In genomic region chr6:148538251-148539190, GRCh38 we compare ENCODE assay signal across 9 cellular contexts.
DNase-seq lines count a peak whose midpoint lies in the region; ATAC-seq and TF ChIP-seq lines count a peak whose summit lies in the region.
"Had no signal": no experiment of that assay in that cellular context is flagged by ENCODE, and none has a peak within 500 bp of the region (broad histone marks: within the 10 kb centered on the region; RNA-seq: fewer than 3 reads in every experiment).

No MANE protein-coding gene starts in this region.

- 90 to 92% methylated on average over 12 to 13 of the region's 13 CpGs for WGBS in mesodermal cell (ENCODE audit: insufficient coverage in 2 of 2), 2 experiments

- ATAC-seq in GM21737 (IDR thresholded peaks at IDR 0.05; ENCODE audit: unreplicated experiment), result no peak
- ATAC-seq in HG02759 (IDR thresholded peaks at IDR 0.05; ENCODE audit: unreplicated experiment), result no peak
- ATAC-seq: Panc1 had no signal

- H3K27ac ChIP-seq in dorsolateral prefrontal cortex, result peak overlapping the region; percentile 63 to 98 (median 93)
- H3K27ac ChIP-seq in mesodermal cell (ENCODE audit: low read depth, low read length, severe bottlenecking), result peak overlapping the region; percentile 31
- H3K27ac ChIP-seq in tibial artery, result peak overlapping the region; percentile 6 to 54

- TF ChIP-seq CTCF in dorsolateral prefrontal cortex (IDR thresholded peaks at IDR 0.05 in 54 of 56, conservative IDR thresholded peaks at IDR 0.05 in 2 of 56; ENCODE audit: low read depth in 1 of 56, partially characterized antibody in 56 of 56) (no peak), tibial artery (IDR thresholded peaks at IDR 0.05) (no peak)

- H3K4me1 ChIP-seq in mesodermal cell (ENCODE audit: control insufficient read depth, insufficient read depth, low read length, poor library complexity, severe bottlenecking) (no peaks in the 10 kb centered on the region), tibial artery (peaks cover 0 to 10% (median 0%) of the 10 kb centered on the region in 4 donors)

- H3K9me3 ChIP-seq in mesodermal cell (ENCODE audit: control insufficient read depth, low read length), result no peaks in the 10 kb centered on the region
- no peaks in the 10 kb centered on the region for H3K9me3 ChIP-seq in tibial artery

- H3K4me3 ChIP-seq in dorsolateral prefrontal cortex (peak overlapping the region in 17 of 59 donors; percentile 4 to 42 (median 22)), mesodermal cell (ENCODE audit: extremely low read depth, insufficient read depth, low read length, poor library complexity, severe bottlenecking) (no peak overlapping the region), tibial artery (no peak overlapping the region)

- DNase-seq in M059J (ENCODE audit: low read depth), result peak; percentile 79
- no peak for DNase-seq in dorsolateral prefrontal cortex
- DNase-seq in tibial artery, result no peak
- no peak for DNase-seq in NCI-H748 (lab: John Stamatoyannopoulos, UW; ENCODE audit: unreplicated experiment)
- DNase-seq: activated CD4-positive, alpha-beta T cell treated with anti-CD3 and anti-CD28 coated beads, Interleukin-2, amount 50 U/mL, for 48 hours had no signal

- no peaks in the 10 kb centered on the region for H3K27me3 ChIP-seq in dorsolateral prefrontal cortex
- H3K27me3 ChIP-seq in tibial artery, result no peaks in the 10 kb centered on the region

- intact Hi-C loops in dorsolateral prefrontal cortex (cut with DNase I) (loop anchor here in 1 of 2 donors (5.0 kb wide), 1 partner anchor 196 kb away; the partner anchor contains the start of gene SASH1), tibial artery (cut with DNase I; ENCODE audit: low total_unique reads) (loop anchor here (10.0 kb wide), 1 partner anchor 274 kb away; no protein-coding TSS in a partner anchor)

- peaks cover 91% of the 10 kb centered on the region for H3K36me3 ChIP-seq in mesodermal cell (ENCODE audit: control insufficient read depth, insufficient read depth, low read length)
- peaks cover 82 to 97% (median 92%) of the 10 kb centered on the region in 3 donors for H3K36me3 ChIP-seq in tibial artery

Comparison
In these comparisons a context has a peak if more than half of its experiments do, and no peak if none do; other contexts are left out.
1. H3K27ac ChIP-seq: peak in every context shown above with its lines; median percentile 93 in dorsolateral prefrontal cortex; 31 in mesodermal cell; 30 in tibial artery.